In the genomic region with DNA sequence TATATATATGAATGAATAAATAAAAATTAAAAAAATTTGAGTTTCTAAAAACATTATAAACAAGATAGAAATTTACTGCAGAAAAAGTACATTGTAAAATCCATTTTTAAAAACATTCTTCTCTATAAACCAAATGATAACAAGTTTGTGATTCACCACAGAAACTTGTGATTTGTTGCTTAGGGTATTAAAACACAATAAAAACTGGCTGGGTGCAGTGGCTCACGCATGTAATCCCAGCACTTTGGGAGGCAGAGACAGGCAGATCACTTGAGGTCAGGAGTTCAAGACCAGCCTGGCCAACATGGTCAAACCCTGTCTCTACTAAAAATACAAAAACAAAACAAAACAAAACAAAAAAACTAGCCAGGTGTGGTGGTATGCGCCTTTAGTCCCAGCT, we compare ENCODE assay signal across 8 cellular contexts.
DNase-seq lines count a peak whose midpoint lies in the region; ATAC-seq and TF ChIP-seq lines count a peak whose summit lies in the region.
"Not testable (repeated sequence)": the region's sequence is repeated elsewhere in the genome, so short reads cannot be mapped to it uniquely, and the experiment has no call there.

No MANE protein-coding gene starts in this region.

- TF ChIP-seq CTCF in AG09309 (IDR thresholded peaks at IDR 0.05; ENCODE audit: control insufficient read depth, insufficient read depth, low read depth, low read length, missing control alignments); HFFc6 (IDR thresholded peaks at IDR 0.05); brain microvascular endothelial cell (IDR thresholded peaks at IDR 0.05; ENCODE audit: low read depth, low read length, missing control alignments): not testable (repeated sequence)

- H3K27ac ChIP-seq in brain microvascular endothelial cell = peak overlapping the region; percentile 22

- not testable (repeated sequence) for H3K4me3 Mint-ChIP-seq in HFFc6; stimulated activated memory B cell treated with anti-CD40 and anti-IgM and Interleukin-4, amounts not matched to agents 10 μg/mL and 1 μg/mL and 100 μg/mL, for 72 hours

- not testable (repeated sequence) for H3K9me3 Mint-ChIP-seq in HFFc6
- peaks cover 14% of the 10 kb centered on the region for H3K9me3 Mint-ChIP-seq in stimulated activated memory B cell treated with anti-CD40 and anti-IgM and Interleukin-4, amounts not matched to agents 10 μg/mL and 1 μg/mL and 100 μg/mL, for 72 hours

- DNase-seq in AG09309 (ENCODE audit: low read depth) (peak; percentile 69), GM04503 (ENCODE audit: low read depth) (peak; percentile 40), HFFc6 (peak; percentile 16), NCI-H226 (peak; percentile 29), brain microvascular endothelial cell (peak; percentile 68), fibroblast of gingiva (ENCODE audit: low read depth) (peak; percentile 27), hepatic stellate cell (ENCODE audit: low spot score) (peak; percentile 17)

- not testable (repeated sequence) for H3K36me3 ChIP-seq in brain microvascular endothelial cell (replicated peaks)

- ATAC-seq in stimulated activated memory B cell treated with anti-CD40 and anti-IgM and Interleukin-4, amounts not matched to agents 10 μg/mL and 1 μg/mL and 100 μg/mL, for 72 hours = not testable (repeated sequence)

- peaks cover 16% of the 10 kb centered on the region for H3K4me1 Mint-ChIP-seq in HFFc6 (ENCODE audit: low read depth)
- peaks cover 48% of the 10 kb centered on the region for H3K4me1 Mint-ChIP-seq in stimulated activated memory B cell treated with anti-CD40 and anti-IgM and Interleukin-4, amounts not matched to agents 10 μg/mL and 1 μg/mL and 100 μg/mL, for 72 hours

- not testable (repeated sequence) for H3K27me3 ChIP-seq in brain microvascular endothelial cell (replicated peaks)

- in situ Hi-C loops in brain microvascular endothelial cell (cut with HindIII; ENCODE audit: low pct_ligation_motif_present, low sequenced_read_pairs) = not testable (repeated sequence)

- H3K27ac Mint-ChIP-seq in HFFc6 = not testable (repeated sequence)
- peak overlapping the region; percentile 59 for H3K27ac Mint-ChIP-seq in stimulated activated memory B cell treated with anti-CD40 and anti-IgM and Interleukin-4, amounts not matched to agents 10 μg/mL and 1 μg/mL and 100 μg/mL, for 72 hours

- not testable (repeated sequence) for H3K27me3 Mint-ChIP-seq in HFFc6 (ENCODE audit: insufficient read depth); stimulated activated memory B cell treated with anti-CD40 and anti-IgM and Interleukin-4, amounts not matched to agents 10 μg/mL and 1 μg/mL and 100 μg/mL, for 72 hours

- not testable (repeated sequence) for H3K36me3 Mint-ChIP-seq in HFFc6 (ENCODE audit: low read depth)
- peaks cover 67% of the 10 kb centered on the region for H3K36me3 Mint-ChIP-seq in stimulated activated memory B cell treated with anti-CD40 and anti-IgM and Interleukin-4, amounts not matched to agents 10 μg/mL and 1 μg/mL and 100 μg/mL, for 72 hours

- H3K4me3 ChIP-seq in AG09309 (ENCODE audit: control insufficient read depth, low read depth, low read length); brain microvascular endothelial cell (ENCODE audit: low read depth, low read length): not testable (repeated sequence)

Comparison
In these comparisons a context has a peak if more than half of its experiments do, and no peak if none do; other contexts are left out.
1. DNase-seq: peak in every context shown above with its lines; median percentile 69 in AG09309; 68 in brain microvascular endothelial cell; 40 in GM04503; 29 in NCI-H226; 27 in fibroblast of gingiva; 17 in hepatic stellate cell; 16 in HFFc6.